Comparison of ENCODE assay signal across 1 cellular context in the genomic region with DNA sequence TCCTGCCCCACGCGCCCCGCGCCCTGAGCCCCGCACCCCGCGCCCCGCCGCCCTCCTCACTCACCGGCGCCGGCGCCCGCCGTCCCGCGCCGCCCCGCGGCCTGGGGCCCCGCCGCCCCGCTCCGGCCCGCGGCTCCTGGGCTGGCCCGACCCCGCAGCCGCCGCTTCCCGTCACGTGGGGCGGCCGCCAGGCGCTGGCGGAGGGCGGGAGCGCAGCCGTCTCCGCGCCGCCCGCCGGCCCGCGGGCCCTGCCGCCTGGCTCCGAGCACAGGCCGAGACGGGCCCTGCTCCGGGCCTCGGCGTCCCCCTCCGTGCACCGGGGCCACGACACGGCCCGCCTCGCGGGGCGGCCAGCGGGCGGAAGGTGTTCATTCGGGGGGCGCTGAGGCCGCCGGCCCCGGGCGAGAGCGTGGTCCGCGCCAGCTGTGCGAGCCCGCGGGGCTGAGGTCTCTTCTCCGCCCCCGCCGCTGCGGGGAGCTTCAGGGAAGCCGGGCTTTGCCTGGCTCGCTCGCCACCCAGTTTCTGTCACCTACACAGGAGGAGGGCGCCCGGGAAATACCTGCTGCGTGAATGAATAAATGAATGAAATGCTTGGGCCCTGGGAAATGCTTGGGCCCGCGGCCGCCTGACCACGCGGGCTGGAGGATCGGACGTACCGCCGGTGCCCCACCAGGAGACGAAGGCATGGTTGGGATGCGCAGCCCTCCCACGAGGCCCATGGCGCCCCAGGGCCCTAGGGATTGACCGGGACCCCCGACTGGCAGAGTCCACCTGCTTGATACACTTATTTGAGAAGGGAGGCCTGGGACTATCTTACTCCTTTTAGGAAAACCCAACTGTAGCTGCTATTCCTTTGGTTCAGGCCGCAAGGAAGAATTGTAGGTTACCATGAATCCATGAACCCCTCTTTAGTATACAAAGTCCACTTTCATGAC.
TF ChIP-seq lines count a peak whose summit lies in the region.

A gene with protein sequence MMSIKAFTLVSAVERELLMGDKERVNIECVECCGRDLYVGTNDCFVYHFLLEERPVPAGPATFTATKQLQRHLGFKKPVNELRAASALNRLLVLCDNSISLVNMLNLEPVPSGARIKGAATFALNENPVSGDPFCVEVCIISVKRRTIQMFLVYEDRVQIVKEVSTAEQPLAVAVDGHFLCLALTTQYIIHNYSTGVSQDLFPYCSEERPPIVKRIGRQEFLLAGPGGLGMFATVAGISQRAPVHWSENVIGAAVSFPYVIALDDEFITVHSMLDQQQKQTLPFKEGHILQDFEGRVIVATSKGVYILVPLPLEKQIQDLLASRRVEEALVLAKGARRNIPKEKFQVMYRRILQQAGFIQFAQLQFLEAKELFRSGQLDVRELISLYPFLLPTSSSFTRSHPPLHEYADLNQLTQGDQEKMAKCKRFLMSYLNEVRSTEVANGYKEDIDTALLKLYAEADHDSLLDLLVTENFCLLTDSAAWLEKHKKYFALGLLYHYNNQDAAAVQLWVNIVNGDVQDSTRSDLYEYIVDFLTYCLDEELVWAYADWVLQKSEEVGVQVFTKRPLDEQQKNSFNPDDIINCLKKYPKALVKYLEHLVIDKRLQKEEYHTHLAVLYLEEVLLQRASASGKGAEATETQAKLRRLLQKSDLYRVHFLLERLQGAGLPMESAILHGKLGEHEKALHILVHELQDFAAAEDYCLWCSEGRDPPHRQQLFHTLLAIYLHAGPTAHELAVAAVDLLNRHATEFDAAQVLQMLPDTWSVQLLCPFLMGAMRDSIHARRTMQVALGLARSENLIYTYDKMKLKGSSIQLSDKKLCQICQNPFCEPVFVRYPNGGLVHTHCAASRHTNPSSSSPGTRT (minus strand): TSS at position 175 of the 935 bp plus-strand sequence. CDS start 21,434 bp downstream, outside the sequence.

TF ChIP-seq in GM12878, 131 proteins besides CTCF, POLR2A, EP300 and RAD21 (continued from another document):
- TF ChIP-seq, protein P1, sequence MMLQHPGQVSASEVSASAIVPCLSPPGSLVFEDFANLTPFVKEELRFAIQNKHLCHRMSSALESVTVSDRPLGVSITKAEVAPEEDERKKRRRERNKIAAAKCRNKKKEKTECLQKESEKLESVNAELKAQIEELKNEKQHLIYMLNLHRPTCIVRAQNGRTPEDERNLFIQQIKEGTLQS (IDR thresholded peaks at IDR 0.05; ENCODE audit: borderline replicate concordance, extremely low read depth, low read depth, low read length): peak; percentile 63
- TF ChIP-seq, protein P2, sequence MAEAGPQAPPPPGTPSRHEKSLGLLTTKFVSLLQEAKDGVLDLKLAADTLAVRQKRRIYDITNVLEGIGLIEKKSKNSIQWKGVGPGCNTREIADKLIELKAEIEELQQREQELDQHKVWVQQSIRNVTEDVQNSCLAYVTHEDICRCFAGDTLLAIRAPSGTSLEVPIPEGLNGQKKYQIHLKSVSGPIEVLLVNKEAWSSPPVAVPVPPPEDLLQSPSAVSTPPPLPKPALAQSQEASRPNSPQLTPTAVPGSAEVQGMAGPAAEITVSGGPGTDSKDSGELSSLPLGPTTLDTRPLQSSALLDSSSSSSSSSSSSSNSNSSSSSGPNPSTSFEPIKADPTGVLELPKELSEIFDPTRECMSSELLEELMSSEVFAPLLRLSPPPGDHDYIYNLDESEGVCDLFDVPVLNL (IDR thresholded peaks at IDR 0.05; ENCODE audit: low read depth, low read length): no peak
- TF ChIP-seq ZNF207 (IDR thresholded peaks at IDR 0.05; ENCODE audit: borderline replicate concordance): 0 out of 2 replicates have a peak, but pooled peaks have one; percentile 29
- TF ChIP-seq BHLHE40 (IDR thresholded peaks at IDR 0.05; ENCODE audit: borderline replicate concordance in 1 of 2, low read depth in 2 of 2, low read length in 1 of 2): peak; percentile 10 to 83; a peak in 3 of 4 replicates
- TF ChIP-seq ZNF24 (IDR thresholded peaks at IDR 0.05): peak; percentile 74; the same call in 1 of the 2 replicates
- TF ChIP-seq, protein P3, sequence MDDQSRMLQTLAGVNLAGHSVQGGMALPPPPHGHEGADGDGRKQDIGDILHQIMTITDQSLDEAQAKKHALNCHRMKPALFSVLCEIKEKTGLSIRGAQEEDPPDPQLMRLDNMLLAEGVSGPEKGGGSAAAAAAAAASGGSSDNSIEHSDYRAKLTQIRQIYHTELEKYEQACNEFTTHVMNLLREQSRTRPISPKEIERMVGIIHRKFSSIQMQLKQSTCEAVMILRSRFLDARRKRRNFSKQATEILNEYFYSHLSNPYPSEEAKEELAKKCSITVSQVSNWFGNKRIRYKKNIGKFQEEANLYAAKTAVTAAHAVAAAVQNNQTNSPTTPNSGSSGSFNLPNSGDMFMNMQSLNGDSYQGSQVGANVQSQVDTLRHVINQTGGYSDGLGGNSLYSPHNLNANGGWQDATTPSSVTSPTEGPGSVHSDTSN (IDR thresholded peaks at IDR 0.05; ENCODE audit: insufficient replicate concordance, low read depth, low read length): no peak
- TF ChIP-seq NFIC (IDR thresholded peaks at IDR 0.05; ENCODE audit: low read depth, low read length): no peak
- TF ChIP-seq DPF2 (IDR thresholded peaks at IDR 0.05): peak; percentile 82
- TF ChIP-seq, protein P4, sequence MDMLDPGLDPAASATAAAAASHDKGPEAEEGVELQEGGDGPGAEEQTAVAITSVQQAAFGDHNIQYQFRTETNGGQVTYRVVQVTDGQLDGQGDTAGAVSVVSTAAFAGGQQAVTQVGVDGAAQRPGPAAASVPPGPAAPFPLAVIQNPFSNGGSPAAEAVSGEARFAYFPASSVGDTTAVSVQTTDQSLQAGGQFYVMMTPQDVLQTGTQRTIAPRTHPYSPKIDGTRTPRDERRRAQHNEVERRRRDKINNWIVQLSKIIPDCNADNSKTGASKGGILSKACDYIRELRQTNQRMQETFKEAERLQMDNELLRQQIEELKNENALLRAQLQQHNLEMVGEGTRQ (IDR thresholded peaks at IDR 0.05; ENCODE audit: borderline replicate concordance, low read depth, low read length): peak; percentile 43
- peak; percentile 4; the same call in 1 of the 2 replicates for TF ChIP-seq YY1 (IDR thresholded peaks at IDR 0.05; ENCODE audit: low read depth, low read length)
